22 cellular contexts compared by ENCODE assay signal in genomic region chr4:160426233-160426632, GRCh38.
"Had no signal": no experiment of that assay in that cellular context is flagged by ENCODE, and none has a peak within 500 bp of the region (broad histone marks: within the 10 kb centered on the region; RNA-seq: fewer than 3 reads in every experiment).

No MANE protein-coding gene starts in this region.

- H3K27ac ChIP-seq: HL-60, KMS-11, RWPE1 had no signal

- DNase-seq: Kasumi-1, MM.1S, NCI-H1092 treated with DMSO at 0.1 percent for 48 hours, NCI-H1436, NCI-H187, NCI-H2029, NCI-H2081 treated with DMSO at 0.1 percent for 48 hours, NCI-H2171, NCI-H226, NCI-H446, NCI-H510A, NCI-H524 treated with DMSO at 0.1 percent for 48 hours, NCI-H69, NCI-H774, SHP77, SK-N-SH, SW 1271 had no signal

- FAIRE-seq: HTR-8/SVneo, K562 had no signal

- H3K4me3 ChIP-seq: K562 had no signal

- ATAC-seq: K562 had no signal

- H3K9ac ChIP-seq: KMS-11, SK-N-SH had no signal
